Comparison of ENCODE assay signal across 16 cellular contexts in the genomic region with DNA sequence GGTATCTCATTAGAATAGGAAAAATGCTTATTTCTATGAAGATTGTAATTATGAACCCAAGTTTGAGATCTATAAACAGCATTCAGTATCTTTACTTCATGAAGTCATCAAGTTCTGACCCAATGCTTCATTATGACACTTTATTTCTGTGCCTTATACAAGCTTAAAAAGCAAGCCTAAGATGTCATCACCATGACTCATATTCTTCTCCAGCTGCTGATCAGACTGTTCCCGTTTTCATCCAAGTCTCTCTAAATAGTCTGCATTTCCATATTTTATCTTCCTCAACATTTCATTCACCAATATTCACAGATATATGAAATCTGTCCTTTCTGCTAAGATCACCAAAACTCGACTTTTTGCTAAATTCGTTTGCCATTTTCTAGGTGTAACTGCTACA.
DNase-seq lines count a peak whose midpoint lies in the region; ATAC-seq, FAIRE-seq and TF ChIP-seq lines count a peak whose summit lies in the region.
"Had no signal": no experiment of that assay in that cellular context is flagged by ENCODE, and none has a peak within 500 bp of the region (broad histone marks: within the 10 kb centered on the region; RNA-seq: fewer than 3 reads in every experiment).

No MANE protein-coding gene starts in this region.

- H3K79me1 ChIP-seq in neuronal stem cell (ENCODE audit: low read depth, low read length): no peaks in the 10 kb centered on the region

- no peak overlapping the region for H3K27ac ChIP-seq in neuronal stem cell (replicated peaks; ENCODE audit: low read length)
- H3K27ac ChIP-seq: BLaER1 treated with 17β-estradiol and CSF1 and Interleukin-3, amounts not matched to agents 10 nM and 100 nM had no signal

- H4K8ac ChIP-seq in neuronal stem cell (ENCODE audit: low read depth, low read length): no peak overlapping the region

- no peak overlapping the region for H3K9ac ChIP-seq in neuronal stem cell (ENCODE audit: low read depth, low read length, poor library complexity)
- H3K9ac ChIP-seq: BLaER1 treated with 17β-estradiol and CSF1 and Interleukin-3, amounts not matched to agents 10 nM and 100 nM had no signal

- no peaks in the 10 kb centered on the region for H3K27me3 ChIP-seq in bronchial epithelial cell (ENCODE audit: control insufficient read depth, insufficient read depth, low read length)
- no peaks in the 10 kb centered on the region for H3K27me3 ChIP-seq in neuronal stem cell (ENCODE audit: control insufficient read depth in 3 of 3, insufficient read depth in 3 of 3, low read depth in 1 of 3, low read length in 3 of 3)
- H3K27me3 ChIP-seq: BLaER1 treated with 17β-estradiol and CSF1 and Interleukin-3, amounts not matched to agents 10 nM and 100 nM had no signal

- H3K36me3 ChIP-seq in bronchial epithelial cell (ENCODE audit: control insufficient read depth, insufficient read depth, low read length) (no peaks in the 10 kb centered on the region), neuronal stem cell (replicated peaks in 1 of 2; ENCODE audit: control insufficient read depth in 2 of 2, insufficient read depth in 2 of 2, low read length in 2 of 2) (no peaks in the 10 kb centered on the region)
- H3K36me3 ChIP-seq: BLaER1 treated with 17β-estradiol and CSF1 and Interleukin-3, amounts not matched to agents 10 nM and 100 nM had no signal

- peaks cover 0 to 1% of the 10 kb centered on the region in 2 donors for H3K9me3 ChIP-seq in neuronal stem cell (replicated peaks in 1 of 2; ENCODE audit: control insufficient read depth in 2 of 2, insufficient read depth in 1 of 2, low read depth in 1 of 2, low read length in 2 of 2)
- H3K9me3 ChIP-seq: BLaER1 treated with 17β-estradiol and CSF1 and Interleukin-3, amounts not matched to agents 10 nM and 100 nM had no signal

- H4K91ac ChIP-seq in neuronal stem cell (ENCODE audit: low read depth, low read length, poor library complexity): no peak overlapping the region

- ATAC-seq in HG03460 (IDR thresholded peaks at IDR 0.05; ENCODE audit: unreplicated experiment): no peak
- no peak for ATAC-seq in HG03139 (IDR thresholded peaks at IDR 0.05; ENCODE audit: unreplicated experiment)

- no peak overlapping the region for H2BK12ac ChIP-seq in neuronal stem cell (ENCODE audit: low read length)

- WGBS in neuronal stem cell (ENCODE audit: extremely low coverage in 2 of 2, insufficient read length in 2 of 2, insufficient replicate concordance in 1 of 2), 2 donors: no CpG with 5 or more reads among the region's 3 CpGs

- H2BK5ac ChIP-seq in neuronal stem cell (ENCODE audit: low read length): no peak overlapping the region

- peak; percentile 30 for DNase-seq in HT1080 (ENCODE audit: low read depth)
- peak; percentile 20 for DNase-seq in OCI-M1 (lab: John Stamatoyannopoulos, UW)
- peak; percentile 0 for DNase-seq in bronchial epithelial cell (ENCODE audit: low read depth)
- DNase-seq in neuronal stem cell (ENCODE audit: low spot score): no peak
- DNase-seq in NCI-H774 (lab: John Stamatoyannopoulos, UW): no peak
- DNase-seq in T1000 (lab: John Stamatoyannopoulos, UW): no peak
- DNase-seq: ACHN; CD4-positive, CD25-positive, alpha-beta regulatory T cell; DMS53; GF-D8; HCEC 1CT; HFFc6 had no signal

- H2AFZ ChIP-seq in neuronal stem cell (ENCODE audit: low read length): peak overlapping the region; percentile 9

- no peak overlapping the region for H3K4ac ChIP-seq in neuronal stem cell (ENCODE audit: low read length)

- H2BK120ac ChIP-seq in neuronal stem cell (ENCODE audit: low read depth, low read length): no peak overlapping the region

- H2AK5ac ChIP-seq in neuronal stem cell (ENCODE audit: low read depth, low read length): no peak overlapping the region

- H3K4me3 ChIP-seq in bronchial epithelial cell (ENCODE audit: low read depth, low read length) (no peak overlapping the region), neuronal stem cell (ENCODE audit: low read length in 2 of 2) (no peak overlapping the region)
- H3K4me3 ChIP-seq: BLaER1 treated with 17β-estradiol and CSF1 and Interleukin-3, amounts not matched to agents 10 nM and 100 nM had no signal

- no peaks in the 10 kb centered on the region for H3K4me1 ChIP-seq in neuronal stem cell (ENCODE audit: control insufficient read depth in 2 of 2, insufficient read depth in 1 of 2, low read depth in 1 of 2, low read length in 2 of 2)
- H3K4me1 ChIP-seq: BLaER1 treated with 17β-estradiol and CSF1 and Interleukin-3, amounts not matched to agents 10 nM and 100 nM had no signal

- no peak for TF ChIP-seq CTCF in bronchial epithelial cell (IDR thresholded peaks at IDR 0.05; ENCODE audit: insufficient read depth, low read length, severe bottlenecking)

- H3K18ac ChIP-seq in neuronal stem cell (ENCODE audit: low read length): no peak overlapping the region

- H2BK15ac ChIP-seq in neuronal stem cell (ENCODE audit: low read length): no peak overlapping the region

- no peak overlapping the region for H3K4me2 ChIP-seq in neuronal stem cell (ENCODE audit: insufficient read depth, low read length, poor library complexity, severe bottlenecking)
- H3K4me2 ChIP-seq: BLaER1 treated with 17β-estradiol and CSF1 and Interleukin-3, amounts not matched to agents 10 nM and 100 nM had no signal

- FAIRE-seq in bronchial epithelial cell (lab: Jason Lieb, UNC): no peak
- FAIRE-seq: GM19239 had no signal

- H3K23ac ChIP-seq in neuronal stem cell (ENCODE audit: low read depth, low read length, poor library complexity): no peak overlapping the region

- H3K14ac ChIP-seq in neuronal stem cell (ENCODE audit: low read length): no peak overlapping the region

Comparison
In these comparisons a context has a peak if more than half of its experiments do, and no peak if none do; other contexts are left out.
1. DNase-seq: peak in HT1080 (single experiment), OCI-M1 (single experiment) and bronchial epithelial cell (single experiment); none in neuronal stem cell (single experiment), NCI-H774 (single experiment) and T1000 (single experiment).